1 cellular context compared by ENCODE assay signal in the genomic region with DNA sequence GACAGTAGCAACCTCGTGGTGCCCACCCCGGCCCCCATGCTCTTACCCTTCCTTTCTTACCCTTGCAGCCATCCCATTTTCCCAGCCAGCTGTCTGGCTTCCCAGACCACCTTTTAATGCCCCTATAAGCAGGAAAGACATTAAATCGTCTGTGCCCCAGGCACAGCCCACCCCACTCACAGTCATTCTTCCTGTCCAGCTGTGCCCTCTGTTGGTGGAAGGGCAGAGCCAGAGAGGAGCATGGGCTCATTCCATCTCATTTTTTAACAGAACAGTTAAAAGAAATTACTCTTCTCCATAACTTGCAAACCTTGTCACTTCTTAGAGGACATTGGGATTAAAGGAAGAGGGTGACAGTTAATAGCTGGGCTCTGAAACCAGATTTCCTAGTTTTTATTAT.
TF ChIP-seq lines count a peak whose summit lies in the region.

No MANE protein-coding gene starts in this region.

TF ChIP-seq in GM23338, 12 proteins besides CTCF, POLR2A, EP300 and RAD21 (continued from another document):
- TF ChIP-seq, protein P1, sequence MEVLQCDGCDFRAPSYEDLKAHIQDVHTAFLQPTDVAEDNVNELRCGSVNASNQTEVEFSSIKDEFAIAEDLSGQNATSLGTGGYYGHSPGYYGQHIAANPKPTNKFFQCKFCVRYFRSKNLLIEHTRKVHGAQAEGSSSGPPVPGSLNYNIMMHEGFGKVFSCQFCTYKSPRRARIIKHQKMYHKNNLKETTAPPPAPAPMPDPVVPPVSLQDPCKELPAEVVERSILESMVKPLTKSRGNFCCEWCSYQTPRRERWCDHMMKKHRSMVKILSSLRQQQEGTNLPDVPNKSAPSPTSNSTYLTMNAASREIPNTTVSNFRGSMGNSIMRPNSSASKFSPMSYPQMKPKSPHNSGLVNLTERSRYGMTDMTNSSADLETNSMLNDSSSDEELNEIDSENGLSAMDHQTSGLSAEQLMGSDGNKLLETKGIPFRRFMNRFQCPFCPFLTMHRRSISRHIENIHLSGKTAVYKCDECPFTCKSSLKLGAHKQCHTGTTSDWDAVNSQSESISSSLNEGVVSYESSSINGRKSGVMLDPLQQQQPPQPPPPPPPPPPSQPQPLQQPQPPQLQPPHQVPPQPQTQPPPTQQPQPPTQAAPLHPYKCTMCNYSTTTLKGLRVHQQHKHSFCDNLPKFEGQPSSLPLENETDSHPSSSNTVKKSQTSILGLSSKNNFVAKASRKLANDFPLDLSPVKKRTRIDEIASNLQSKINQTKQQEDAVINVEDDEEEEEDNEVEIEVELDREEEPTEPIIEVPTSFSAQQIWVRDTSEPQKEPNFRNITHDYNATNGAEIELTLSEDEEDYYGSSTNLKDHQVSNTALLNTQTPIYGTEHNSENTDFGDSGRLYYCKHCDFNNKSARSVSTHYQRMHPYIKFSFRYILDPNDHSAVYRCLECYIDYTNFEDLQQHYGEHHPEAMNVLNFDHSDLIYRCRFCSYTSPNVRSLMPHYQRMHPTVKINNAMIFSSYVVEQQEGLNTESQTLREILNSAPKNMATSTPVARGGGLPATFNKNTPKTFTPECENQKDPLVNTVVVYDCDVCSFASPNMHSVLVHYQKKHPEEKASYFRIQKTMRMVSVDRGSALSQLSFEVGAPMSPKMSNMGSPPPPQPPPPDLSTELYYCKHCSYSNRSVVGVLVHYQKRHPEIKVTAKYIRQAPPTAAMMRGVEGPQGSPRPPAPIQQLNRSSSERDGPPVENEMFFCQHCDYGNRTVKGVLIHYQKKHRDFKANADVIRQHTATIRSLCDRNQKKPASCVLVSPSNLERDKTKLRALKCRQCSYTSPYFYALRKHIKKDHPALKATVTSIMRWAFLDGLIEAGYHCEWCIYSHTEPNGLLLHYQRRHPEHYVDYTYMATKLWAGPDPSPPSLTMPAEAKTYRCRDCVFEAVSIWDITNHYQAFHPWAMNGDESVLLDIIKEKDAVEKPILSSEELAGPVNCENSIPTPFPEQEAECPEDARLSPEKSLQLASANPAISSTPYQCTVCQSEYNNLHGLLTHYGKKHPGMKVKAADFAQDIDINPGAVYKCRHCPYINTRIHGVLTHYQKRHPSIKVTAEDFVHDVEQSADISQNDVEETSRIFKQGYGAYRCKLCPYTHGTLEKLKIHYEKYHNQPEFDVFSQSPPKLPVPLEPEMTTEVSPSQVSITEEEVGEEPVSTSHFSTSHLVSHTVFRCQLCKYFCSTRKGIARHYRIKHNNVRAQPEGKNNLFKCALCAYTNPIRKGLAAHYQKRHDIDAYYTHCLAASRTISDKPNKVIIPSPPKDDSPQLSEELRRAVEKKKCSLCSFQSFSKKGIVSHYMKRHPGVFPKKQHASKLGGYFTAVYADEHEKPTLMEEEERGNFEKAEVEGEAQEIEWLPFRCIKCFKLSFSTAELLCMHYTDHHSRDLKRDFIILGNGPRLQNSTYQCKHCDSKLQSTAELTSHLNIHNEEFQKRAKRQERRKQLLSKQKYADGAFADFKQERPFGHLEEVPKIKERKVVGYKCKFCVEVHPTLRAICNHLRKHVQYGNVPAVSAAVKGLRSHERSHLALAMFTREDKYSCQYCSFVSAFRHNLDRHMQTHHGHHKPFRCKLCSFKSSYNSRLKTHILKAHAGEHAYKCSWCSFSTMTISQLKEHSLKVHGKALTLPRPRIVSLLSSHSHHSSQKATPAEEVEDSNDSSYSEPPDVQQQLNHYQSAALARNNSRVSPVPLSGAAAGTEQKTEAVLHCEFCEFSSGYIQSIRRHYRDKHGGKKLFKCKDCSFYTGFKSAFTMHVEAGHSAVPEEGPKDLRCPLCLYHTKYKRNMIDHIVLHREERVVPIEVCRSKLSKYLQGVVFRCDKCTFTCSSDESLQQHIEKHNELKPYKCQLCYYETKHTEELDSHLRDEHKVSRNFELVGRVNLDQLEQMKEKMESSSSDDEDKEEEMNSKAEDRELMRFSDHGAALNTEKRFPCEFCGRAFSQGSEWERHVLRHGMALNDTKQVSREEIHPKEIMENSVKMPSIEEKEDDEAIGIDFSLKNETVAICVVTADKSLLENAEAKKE (CRISPR knock-in tag; IDR thresholded peaks at IDR 0.05), result no peak
- no peak for TF ChIP-seq ZNF114 (CRISPR knock-in tag; IDR thresholded peaks at IDR 0.05)
